10 cellular contexts compared by ENCODE assay signal in the genomic region with DNA sequence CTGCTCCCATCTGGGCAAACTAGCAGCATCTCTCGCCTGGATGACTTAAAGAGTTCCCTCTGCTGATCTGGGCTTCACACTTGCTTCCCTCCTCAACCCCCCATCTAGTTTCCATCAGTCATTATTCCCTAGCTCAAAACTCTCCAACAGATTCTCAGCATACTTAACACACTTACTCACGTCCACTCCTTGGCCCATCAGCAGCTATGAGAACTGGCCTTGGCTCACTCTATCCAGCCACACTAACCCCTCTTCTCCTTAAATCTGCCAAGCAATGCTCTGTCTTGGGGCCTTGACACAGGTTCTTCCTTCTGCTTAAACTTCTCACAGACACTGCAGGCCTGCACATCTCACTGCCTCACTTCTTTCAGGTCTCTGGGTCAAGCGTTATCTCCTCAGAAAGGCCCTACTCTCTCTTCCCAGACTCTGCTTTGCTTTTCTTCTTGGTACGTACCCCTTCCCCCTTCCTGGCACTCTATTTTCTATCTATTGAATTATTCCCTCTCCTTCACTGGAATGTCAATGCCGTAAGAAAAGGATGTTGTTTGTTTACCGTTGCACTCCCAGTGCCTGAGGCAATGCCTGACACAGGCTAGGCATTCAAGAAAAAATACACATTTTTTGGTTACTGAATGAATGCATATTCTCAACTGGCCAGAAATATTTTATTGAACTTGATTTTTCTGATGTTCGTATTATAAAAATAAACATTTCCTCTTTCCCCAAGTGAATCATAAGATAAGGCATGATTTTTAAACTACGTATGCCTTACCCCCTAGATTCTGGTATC. TPM values are rescaled to one million over a fixed set of nuclear protein-coding genes. Genes with fewer than 3 reads are reported as not detected.
DNase-seq lines count a peak whose midpoint lies in the region; ATAC-seq and TF ChIP-seq lines count a peak whose summit lies in the region.
"Had no signal": no experiment of that assay in that cellular context is flagged by ENCODE, and none has a peak within 500 bp of the region (broad histone marks: within the 10 kb centered on the region; RNA-seq: fewer than 3 reads in every experiment).

No MANE protein-coding gene starts in this region.

- H3K9me3 Mint-ChIP-seq in mesothelial cell of epicardium: peaks cover 6% of the 10 kb centered on the region

- H3K4me1 Mint-ChIP-seq in mesothelial cell of epicardium: peaks cover 35% of the 10 kb centered on the region

- H3K27me3 Mint-ChIP-seq in mesothelial cell of epicardium (ENCODE audit: low read depth): no peaks in the 10 kb centered on the region

- peak; percentile 12 for DNase-seq in 8988T
- DNase-seq in LHCN-M2 (ENCODE audit: low read depth): peak; percentile 91
- DNase-seq in dedifferentiated amniotic fluid mesenchymal stem cell (ENCODE audit: extremely low spot score): peak; percentile 93
- no peak for DNase-seq in mesothelial cell of epicardium (ENCODE audit: low spot score in 2 of 2, unreplicated experiment in 2 of 2)
- no peak for DNase-seq in AML-193 (lab: John Stamatoyannopoulos, UW)
- no peak for DNase-seq in SKM-1 treated with dmso at 0.1 percent for 144 hours (lab: John Stamatoyannopoulos, UW; ENCODE audit: unreplicated experiment)
- DNase-seq in cerebellar cortex (ENCODE audit: low spot score): no peak
- DNase-seq: activated gamma-delta T cell treated with Interleukin-2 at 50 U/mL for 16 hours; stimulated activated CD4-positive, alpha-beta T cell treated with anti-CD3 and anti-CD28 coated beads, Interleukin-4, amount 100 ng/mL, for 24 hours had no signal

- H3K4me3 Mint-ChIP-seq in mesothelial cell of epicardium: no peak overlapping the region

- TF ChIP-seq CTCF in mesothelial cell of epicardium (IDR thresholded peaks at IDR 0.05; ENCODE audit: unreplicated experiment): no peak

- H3K27ac Mint-ChIP-seq in mesothelial cell of epicardium: peak overlapping the region; percentile 45

- ATAC-seq in GM18861 (IDR thresholded peaks at IDR 0.05; ENCODE audit: unreplicated experiment): no peak

- H3K36me3 Mint-ChIP-seq in mesothelial cell of epicardium: peaks cover 3% of the 10 kb centered on the region

RNA-seq across cellular contexts. Expression of gene GNG12, which starts 41.4 kb away (rescaled TPM):
- 127 and 134 TPM in 2 replicates for total RNA-seq in LHCN-M2 (2014; rRNA removed)
- 45.6 TPM for polyA plus RNA-seq in LHCN-M2 (2012)
- total RNA-seq in mesothelial cell of epicardium: 40.5 to 43.0 TPM (median 40.5 TPM) in 3 replicates

Comparison
In these comparisons a context has a peak if more than half of its experiments do, and no peak if none do; other contexts are left out.
1. DNase-seq: peak in 8988T (single experiment), LHCN-M2 (single experiment) and dedifferentiated amniotic fluid mesenchymal stem cell (single experiment); none in mesothelial cell of epicardium (0 of 2), AML-193 (0 of 2), SKM-1 treated with dmso at 0.1 percent for 144 hours (single experiment) and cerebellar cortex (single experiment).